ENCODE assay signal across 13 cellular contexts in genomic region chr11:43904737-43905515, GRCh38. TPM values are rescaled to one million over a fixed set of nuclear protein-coding genes. Genes with fewer than 3 reads are reported as not detected.
DNase-seq lines count a peak whose midpoint lies in the region; ATAC-seq lines count a peak whose summit lies in the region.
"Had no signal": no experiment of that assay in that cellular context is flagged by ENCODE, and none has a peak within 500 bp of the region (broad histone marks: within the 10 kb centered on the region; RNA-seq: fewer than 3 reads in every experiment).

No MANE protein-coding gene starts in this region.

- H3K4me1 Mint-ChIP-seq in activated CD4-positive, alpha-beta T cell treated with anti-CD3 and anti-CD28 coated beads, Interleukin-2, amount 10 ng/mL, durations not matched to agents 7 days and 5 days, result peaks cover 7% of the 10 kb centered on the region
- peaks cover 12% of the 10 kb centered on the region for H3K4me1 Mint-ChIP-seq in activated T-helper 2 cell treated with anti-CD3 and anti-CD28 coated beads, Interferon-gamma antibody, Interleukin-2, Interleukin-4, amounts not matched to agents 10 μg/mL and 5 μg/mL and 100 μg/mL, durations not matched to agents 14 hours and 24 hours and 36 hours (ENCODE audit: low read depth)

- peak; percentile 84 for ATAC-seq in Right ventricle myocardium inferior
- ATAC-seq: activated CD4-positive, alpha-beta T cell treated with anti-CD3 and anti-CD28 coated beads for 36 hours; natural killer cell had no signal

- POLR2A ChIA-PET in activated CD4-positive, alpha-beta T cell treated with anti-CD3 and anti-CD28 coated beads, Interleukin-2, amount 10 ng/mL, durations not matched to agents 7 days and 5 days (lab: Charles Lee), result no interaction called here

- no peaks in the 10 kb centered on the region for H3K27me3 Mint-ChIP-seq in activated CD4-positive, alpha-beta T cell treated with anti-CD3 and anti-CD28 coated beads, Interleukin-2, amount 10 ng/mL, durations not matched to agents 7 days and 5 days
- no peaks in the 10 kb centered on the region for H3K27me3 Mint-ChIP-seq in activated T-helper 2 cell treated with anti-CD3 and anti-CD28 coated beads, Interferon-gamma antibody, Interleukin-2, Interleukin-4, amounts not matched to agents 10 μg/mL and 5 μg/mL and 100 μg/mL, durations not matched to agents 14 hours and 24 hours and 36 hours (ENCODE audit: low read depth)
- H3K27me3 Mint-ChIP-seq: activated CD4-positive, alpha-beta T cell treated with anti-CD3 and anti-CD28 coated beads for 36 hours; activated naive CD8-positive, alpha-beta T cell had no signal

- intact Hi-C loops in Right ventricle myocardium inferior (cut with DNase I), result loop anchor here (5.0 kb wide), 1 partner anchor 37 kb away; the partner anchor contains the start of gene C11orf96
- intact Hi-C loops in cardiac septum (cut with DNase I), result no loop called here
- intact Hi-C loops in activated T-helper 2 cell treated with anti-CD3 and anti-CD28 coated beads, Interferon-gamma antibody, Interleukin-2, Interleukin-4, amounts not matched to agents 10 μg/mL and 5 μg/mL and 100 μg/mL, durations not matched to agents 14 hours and 24 hours and 36 hours (cut with micrococcal nuclease), result no loop called here

- no peak overlapping the region for H3K27ac Mint-ChIP-seq in activated CD4-positive, alpha-beta T cell treated with anti-CD3 and anti-CD28 coated beads, Interleukin-2, amount 10 ng/mL, durations not matched to agents 7 days and 5 days
- no peak overlapping the region for H3K27ac Mint-ChIP-seq in activated T-helper 2 cell treated with anti-CD3 and anti-CD28 coated beads, Interferon-gamma antibody, Interleukin-2, Interleukin-4, amounts not matched to agents 10 μg/mL and 5 μg/mL and 100 μg/mL, durations not matched to agents 14 hours and 24 hours and 36 hours
- H3K27ac Mint-ChIP-seq: activated CD4-positive, alpha-beta T cell treated with anti-CD3 and anti-CD28 coated beads for 36 hours; activated naive CD8-positive, alpha-beta T cell; natural killer cell had no signal

- no peak for DNase-seq in Right ventricle myocardium inferior (ENCODE audit: missing footprints)
- no peak for DNase-seq in cardiac septum (ENCODE audit: low spot score)
- DNase-seq in foreskin melanocyte, result peak; percentile 74
- DNase-seq in occipital lobe (lab: John Stamatoyannopoulos, UW), result peak; percentile 12
- no peak for DNase-seq in NCI-H2107 (lab: John Stamatoyannopoulos, UW)
- no peak for DNase-seq in activated CD4-positive, alpha-beta T cell treated with anti-CD3 and anti-CD28 coated beads, Interleukin-2, amount 10 ng/mL, durations not matched to agents 7 days and 5 days
- DNase-seq in activated T-helper 2 cell treated with anti-CD3 and anti-CD28 coated beads, Interferon-gamma antibody, Interleukin-2, Interleukin-4, amounts not matched to agents 10 μg/mL and 5 μg/mL and 100 μg/mL, durations not matched to agents 14 hours and 24 hours and 36 hours (ENCODE audit: low spot score), result no peak
- no peak for DNase-seq in DMS 273 treated with DMSO at 0.1 percent for 48 hours (lab: John Stamatoyannopoulos, UW)
- DNase-seq: 8988T; activated CD4-positive, alpha-beta T cell treated with anti-CD3 and anti-CD28 coated beads for 36 hours; GF-D8; natural killer cell had no signal

- H3K4me3 Mint-ChIP-seq in activated CD4-positive, alpha-beta T cell treated with anti-CD3 and anti-CD28 coated beads, Interleukin-2, amount 10 ng/mL, durations not matched to agents 7 days and 5 days, result no peak overlapping the region
- no peak overlapping the region for H3K4me3 Mint-ChIP-seq in activated T-helper 2 cell treated with anti-CD3 and anti-CD28 coated beads, Interferon-gamma antibody, Interleukin-2, Interleukin-4, amounts not matched to agents 10 μg/mL and 5 μg/mL and 100 μg/mL, durations not matched to agents 14 hours and 24 hours and 36 hours (ENCODE audit: low read depth)
- H3K4me3 Mint-ChIP-seq: activated CD4-positive, alpha-beta T cell treated with anti-CD3 and anti-CD28 coated beads for 36 hours; activated naive CD8-positive, alpha-beta T cell; natural killer cell had no signal

- H3K9me3 Mint-ChIP-seq in activated CD4-positive, alpha-beta T cell treated with anti-CD3 and anti-CD28 coated beads, Interleukin-2, amount 10 ng/mL, durations not matched to agents 7 days and 5 days, result no peaks in the 10 kb centered on the region
- no peaks in the 10 kb centered on the region for H3K9me3 Mint-ChIP-seq in activated T-helper 2 cell treated with anti-CD3 and anti-CD28 coated beads, Interferon-gamma antibody, Interleukin-2, Interleukin-4, amounts not matched to agents 10 μg/mL and 5 μg/mL and 100 μg/mL, durations not matched to agents 14 hours and 24 hours and 36 hours
- H3K9me3 Mint-ChIP-seq: natural killer cell had no signal

- CTCF ChIA-PET in activated CD4-positive, alpha-beta T cell treated with anti-CD3 and anti-CD28 coated beads, Interleukin-2, amount 10 ng/mL, durations not matched to agents 7 days and 5 days (lab: Charles Lee), result interaction anchor here (0.6 to 1.9 kb wide), 3 partner anchors 11 to 1342 kb away, joined by 3 to 5 read pairs (median 4); no protein-coding TSS in a partner anchor

- peaks cover 33% of the 10 kb centered on the region for H3K36me3 Mint-ChIP-seq in activated CD4-positive, alpha-beta T cell treated with anti-CD3 and anti-CD28 coated beads, Interleukin-2, amount 10 ng/mL, durations not matched to agents 7 days and 5 days (ENCODE audit: low read depth)
- peaks cover 63% of the 10 kb centered on the region for H3K36me3 Mint-ChIP-seq in activated T-helper 2 cell treated with anti-CD3 and anti-CD28 coated beads, Interferon-gamma antibody, Interleukin-2, Interleukin-4, amounts not matched to agents 10 μg/mL and 5 μg/mL and 100 μg/mL, durations not matched to agents 14 hours and 24 hours and 36 hours (ENCODE audit: low read depth)

RNA-seq across cellular contexts. Expression of gene ALKBH3, which starts 24.3 kb away (rescaled TPM):
- total RNA-seq in Right ventricle myocardium inferior, result 14.2 TPM
- total RNA-seq in cardiac septum, result 17.2 TPM
- 33.5 TPM for total RNA-seq in occipital lobe
- total RNA-seq in activated CD4-positive, alpha-beta T cell treated with anti-CD3 and anti-CD28 coated beads, Interleukin-2, amount 10 ng/mL, durations not matched to agents 7 days and 5 days, result 10 to 100 TPM; 34.6 to 38.5 TPM
- 32.2 and 32.7 TPM in 2 replicates for total RNA-seq in activated T-helper 2 cell treated with anti-CD3 and anti-CD28 coated beads, Interferon-gamma antibody, Interleukin-2, Interleukin-4, amounts not matched to agents 10 μg/mL and 5 μg/mL and 100 μg/mL, durations not matched to agents 14 hours and 24 hours and 36 hours

RNA-seq across cellular contexts. Expression of gene C11orf96, which starts 37.5 kb away (rescaled TPM):
- 19.8 TPM for total RNA-seq in Right ventricle myocardium inferior
- 42.0 TPM for total RNA-seq in cardiac septum
- total RNA-seq in occipital lobe, result 19.8 TPM
- not detected for total RNA-seq in activated CD4-positive, alpha-beta T cell treated with anti-CD3 and anti-CD28 coated beads, Interleukin-2, amount 10 ng/mL, durations not matched to agents 7 days and 5 days
- 2.2 and 2.8 TPM in 2 replicates for total RNA-seq in activated T-helper 2 cell treated with anti-CD3 and anti-CD28 coated beads, Interferon-gamma antibody, Interleukin-2, Interleukin-4, amounts not matched to agents 10 μg/mL and 5 μg/mL and 100 μg/mL, durations not matched to agents 14 hours and 24 hours and 36 hours

Comparison
In these comparisons a context has a peak if more than half of its experiments do, and no peak if none do; other contexts are left out.
1. DNase-seq: peak in foreskin melanocyte (single experiment) and occipital lobe (single experiment); none in Right ventricle myocardium inferior (single experiment), cardiac septum (single experiment), NCI-H2107 (single experiment), activated CD4-positive, alpha-beta T cell treated with anti-CD3 and anti-CD28 coated beads, Interleukin-2, amount 10 ng/mL, durations not matched to agents 7 days and 5 days (single experiment), activated T-helper 2 cell treated with anti-CD3 and anti-CD28 coated beads, Interferon-gamma antibody, Interleukin-2, Interleukin-4, amounts not matched to agents 10 μg/mL and 5 μg/mL and 100 μg/mL, durations not matched to agents 14 hours and 24 hours and 36 hours (single experiment) and DMS 273 treated with DMSO at 0.1 percent for 48 hours (single experiment).